1 cellular context compared by ENCODE assay signal in genomic region chr15:73322665-73323373, GRCh38.
TF ChIP-seq lines count a peak whose summit lies in the region.

No MANE protein-coding gene starts in this region.

TF ChIP-seq in HepG2, 621 proteins besides CTCF, POLR2A, EP300 and RAD21 (continued from another document):
- TF ChIP-seq ZNF407 (CRISPR knock-in tag; IDR thresholded peaks at IDR 0.05; ENCODE audit: not compliant biosample characterization), result no peak
- no peak for TF ChIP-seq MBD4 (IDR thresholded peaks at IDR 0.05; ENCODE audit: borderline replicate concordance, low read length)
- no peak for TF ChIP-seq ETV5 (CRISPR knock-in tag; IDR thresholded peaks at IDR 0.05; ENCODE audit: borderline replicate concordance)
- TF ChIP-seq BRD4 (CRISPR knock-in tag; IDR thresholded peaks at IDR 0.05), result no peak
- TF ChIP-seq GRHL1 (CRISPR knock-in tag; conservative IDR thresholded peaks at IDR 0.05), result no peak
- TF ChIP-seq ZNF205 (CRISPR knock-in tag; IDR thresholded peaks at IDR 0.05), result no peak
- no peak for TF ChIP-seq FOXP4 (CRISPR knock-in tag; IDR thresholded peaks at IDR 0.05)
TF ChIP-seq in HepG2: peak in this region for 0.
